Comparison of ENCODE assay signal across 8 cellular contexts in genomic region chr1:98048234-98048633, GRCh38.
A peak's percentile ranks its signal among the peaks of the same experiment; 100 is the strongest.
DNase-seq lines count a peak whose midpoint lies in the region; ATAC-seq and TF ChIP-seq lines count a peak whose summit lies in the region.

No MANE protein-coding gene starts in this region.

- no peak for TF ChIP-seq POLR2A in transverse colon (IDR thresholded peaks at IDR 0.05)

- peak overlapping the region; percentile 99 for H3K4me2 ChIP-seq in osteoblast (ENCODE audit: insufficient read depth, low read length)

- H3K27ac Mint-ChIP-seq in activated naive CD4-positive, alpha-beta T cell treated with anti-CD3 and anti-CD28 coated beads for 36 hours, result no peak overlapping the region

- H3K79me2 ChIP-seq in osteoblast (ENCODE audit: insufficient read depth, low read length), result peaks cover 36% of the 10 kb centered on the region

- peak; percentile 69 for DNase-seq in GM12865 (ENCODE audit: low read depth)
- peak; percentile 56 for DNase-seq in RKO (ENCODE audit: low spot score)
- DNase-seq in activated naive CD4-positive, alpha-beta T cell treated with anti-CD3 and anti-CD28 coated beads for 36 hours, result peak; percentile 89
- peak; percentile 63 to 93 (median 82) for DNase-seq in head of caudate nucleus
- peak; percentile 93 for DNase-seq in osteoblast (ENCODE audit: insufficient read length, low spot score, missing footprints)
- peak; percentile 71 for DNase-seq in transverse colon
- no peak for DNase-seq in COR-L47 (lab: John Stamatoyannopoulos, UW)

- H3K36me3 ChIP-seq in osteoblast (ENCODE audit: insufficient read depth, low read length), result no peaks in the 10 kb centered on the region
- H3K36me3 ChIP-seq in transverse colon, result no peaks in the 10 kb centered on the region

- H3K27me3 ChIP-seq in osteoblast (ENCODE audit: insufficient read depth, low read length), result no peaks in the 10 kb centered on the region
- H3K27me3 ChIP-seq in transverse colon, result peaks cover 97% of the 10 kb centered on the region

- H2AFZ ChIP-seq in osteoblast (ENCODE audit: low read length), result peak overlapping the region; percentile 81

- H3K4me3 Mint-ChIP-seq in activated naive CD4-positive, alpha-beta T cell treated with anti-CD3 and anti-CD28 coated beads for 36 hours, result peak overlapping the region; percentile 54

- no peaks in the 10 kb centered on the region for H3K9me3 Mint-ChIP-seq in activated naive CD4-positive, alpha-beta T cell treated with anti-CD3 and anti-CD28 coated beads for 36 hours

- intact Hi-C loops in activated naive CD4-positive, alpha-beta T cell treated with anti-CD3 and anti-CD28 coated beads for 36 hours (cut with micrococcal nuclease), result loop anchor here (1.0 to 2.0 kb wide), 2 partner anchors 45 to 128 kb away; no protein-coding TSS in a partner anchor
- intact Hi-C loops in head of caudate nucleus (cut with DNase I), result no loop called here
- intact Hi-C loops in transverse colon (cut with DNase I; ENCODE audit: low total_unique reads), result no loop called here

- H3K27me3 Mint-ChIP-seq in activated naive CD4-positive, alpha-beta T cell treated with anti-CD3 and anti-CD28 coated beads for 36 hours (ENCODE audit: low read depth), result peaks cover 62% of the 10 kb centered on the region

- H3K4me1 ChIP-seq in osteoblast (ENCODE audit: insufficient read depth, low read length) (peaks cover 25% of the 10 kb centered on the region), transverse colon (peaks cover 1 to 22% (median 16%) of the 10 kb centered on the region in 4 donors)

- no peaks in the 10 kb centered on the region for H4K20me1 ChIP-seq in osteoblast (ENCODE audit: insufficient read depth, low read length)

- 1 to 2% methylated on average over 7 to 15 of the region's 15 CpGs for WGBS in transverse colon (ENCODE audit: low coverage in 1 of 2), 2 donors

- H3K4me3 ChIP-seq in GM12865 (ENCODE audit: low read depth, low read length) (no peak overlapping the region), osteoblast (ENCODE audit: insufficient read depth, low read length) (peak overlapping the region; percentile 68), transverse colon (no peak overlapping the region)

- in situ Hi-C loops in transverse colon (cut with MboI; ENCODE audit: low pct_ligation_motif_present in 1 of 4, low pct_unique_long_range_greater_than_20kb in 1 of 4, low sequenced_read_pairs in 3 of 4), result no loop called here

- CTCF ChIA-PET in activated naive CD4-positive, alpha-beta T cell treated with anti-CD3 and anti-CD28 coated beads for 36 hours (lab: Charles Lee), result interaction anchor here (0.6 to 1.0 kb wide), 2 partner anchors 252 to 1044 kb away, joined by 3 to 4 read pairs; no protein-coding TSS in a partner anchor

- ATAC-seq in HG03139 (IDR thresholded peaks at IDR 0.05; ENCODE audit: unreplicated experiment), result peak; percentile 45

- H3K27ac ChIP-seq in osteoblast (ENCODE audit: low read depth, low read length), result no peak overlapping the region
- no peak overlapping the region for H3K27ac ChIP-seq in transverse colon

- H3K9me3 ChIP-seq in osteoblast (ENCODE audit: low read depth, low read length) (no peaks in the 10 kb centered on the region), transverse colon (no peaks in the 10 kb centered on the region)

- no peak for TF ChIP-seq CTCF in GM12865 (IDR thresholded peaks at IDR 0.05; ENCODE audit: insufficient read depth, low read depth, low read length, missing control alignments)
- no peak for TF ChIP-seq CTCF in osteoblast (IDR thresholded peaks at IDR 0.05; ENCODE audit: extremely low read depth, low read depth, low read length)
- TF ChIP-seq CTCF in transverse colon (IDR thresholded peaks at IDR 0.05), result no peak

- no peak for TF ChIP-seq EP300 in transverse colon (IDR thresholded peaks at IDR 0.05; ENCODE audit: low read depth)

- peaks cover 37% of the 10 kb centered on the region for H3K4me1 Mint-ChIP-seq in activated naive CD4-positive, alpha-beta T cell treated with anti-CD3 and anti-CD28 coated beads for 36 hours (ENCODE audit: low read depth)

- H3K36me3 Mint-ChIP-seq in activated naive CD4-positive, alpha-beta T cell treated with anti-CD3 and anti-CD28 coated beads for 36 hours (ENCODE audit: low read depth), result no peaks in the 10 kb centered on the region
